In the genomic region with DNA sequence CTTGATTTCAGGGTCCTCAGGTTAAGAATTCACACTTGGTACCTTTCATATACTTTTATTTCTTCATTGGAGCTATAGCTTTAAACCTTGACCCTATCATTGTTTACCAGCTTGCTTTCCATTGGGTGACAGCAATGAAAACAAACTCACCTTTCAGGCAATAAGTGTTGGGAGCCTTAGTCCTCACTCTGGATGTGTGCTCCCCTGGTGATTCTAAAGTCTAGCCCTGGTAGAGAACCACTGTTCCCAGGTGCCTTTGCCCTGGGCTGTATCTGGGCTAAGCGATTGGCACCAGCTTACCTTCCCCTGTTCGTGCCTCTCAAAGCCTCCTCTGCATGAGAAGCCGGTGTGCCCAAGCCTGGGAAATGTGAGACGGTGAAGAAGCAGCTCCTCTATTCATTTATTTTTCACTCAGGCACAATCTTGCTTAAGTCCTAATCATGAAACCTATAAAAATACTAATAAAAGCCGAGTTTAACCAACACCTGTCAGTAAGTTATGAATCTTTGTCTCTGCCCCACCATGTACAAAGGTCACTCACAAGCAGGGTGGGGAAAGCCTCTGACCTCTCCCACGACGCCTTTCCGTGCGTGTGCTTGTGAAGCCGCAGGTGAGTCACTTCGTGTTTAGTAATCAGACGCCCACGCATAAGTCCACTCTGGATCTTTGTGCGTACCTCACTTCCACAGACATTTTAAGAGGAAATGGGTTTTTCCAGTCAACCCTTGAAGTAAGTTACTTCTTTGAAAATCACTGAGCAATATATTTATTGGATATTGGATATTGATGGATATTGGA, we compare ENCODE assay signal across 27 cellular contexts. TPM values are rescaled to one million over a fixed set of nuclear protein-coding genes. Genes with fewer than 3 reads are reported as not detected.
DNase-seq lines count a peak whose midpoint lies in the region; ATAC-seq and TF ChIP-seq lines count a peak whose summit lies in the region.
"Had no signal": no experiment of that assay in that cellular context is flagged by ENCODE, and none has a peak within 500 bp of the region (broad histone marks: within the 10 kb centered on the region; RNA-seq: fewer than 3 reads in every experiment).

No MANE protein-coding gene starts in this region.

- peak overlapping the region; percentile 1 to 65 (median 42) for H3K27ac ChIP-seq in transverse colon
- H3K27ac ChIP-seq: BLaER1, PC-9, right lobe of liver, thyroid gland, VCaP had no signal

- WGBS in transverse colon (ENCODE audit: low coverage in 1 of 2), 2 donors = 49 to 53% methylated on average over 4 to 14 of the region's 14 CpGs

- H3K4me1 ChIP-seq in transverse colon = peaks cover 0 to 9% (median 1%) of the 10 kb centered on the region in 4 donors
- H3K4me1 ChIP-seq: right lobe of liver, thyroid gland had no signal

- intact Hi-C loops in transverse colon (cut with DNase I; ENCODE audit: low total_unique reads) = no loop called here

- in situ Hi-C loops in transverse colon (cut with MboI; ENCODE audit: low pct_ligation_motif_present in 1 of 4, low pct_unique_long_range_greater_than_20kb in 1 of 4, low sequenced_read_pairs in 3 of 4) = no loop called here

- no peaks in the 10 kb centered on the region for H3K27me3 ChIP-seq in transverse colon
- H3K27me3 ChIP-seq: BLaER1, right lobe of liver, thyroid gland had no signal

- no peaks in the 10 kb centered on the region for H3K36me3 ChIP-seq in transverse colon
- H3K36me3 ChIP-seq: BLaER1, right lobe of liver, thyroid gland had no signal

- ATAC-seq in esophagus mucosa = peak; percentile 48
- ATAC-seq in HG03442 (IDR thresholded peaks at IDR 0.05; ENCODE audit: unreplicated experiment) = no peak
- ATAC-seq: activated CD4-positive, alpha-beta T cell treated with anti-CD3 and anti-CD28 coated beads for 36 hours; activated CD8-positive, alpha-beta T cell treated with anti-CD3 and anti-CD28 coated beads for 36 hours; naive thymus-derived CD8-positive, alpha-beta T cell; stimulated activated naive CD8-positive, alpha-beta T cell treated with anti-CD3 and anti-CD28 coated beads, Interleukin-15, amount 100 ng/mL, for 72 hours had no signal

- TF ChIP-seq CTCF in transverse colon (IDR thresholded peaks at IDR 0.05) = no peak

- no peak for TF ChIP-seq POLR2A in transverse colon (IDR thresholded peaks at IDR 0.05)

- H3K9me3 ChIP-seq in transverse colon = no peaks in the 10 kb centered on the region
- H3K9me3 ChIP-seq: right lobe of liver, thyroid gland had no signal

- peak overlapping the region in 1 of 4 donors; percentile 0 for H3K4me3 ChIP-seq in transverse colon
- H3K4me3 ChIP-seq: BLaER1, PC-9, right lobe of liver, thyroid gland had no signal

- DNase-seq in HT-29 (ENCODE audit: low spot score) (peak; percentile 61), SW480 (ENCODE audit: low spot score) (peak; percentile 87), transverse colon (peak; percentile 48), midbrain (lab: John Stamatoyannopoulos, UW) (no peak), NCI-H1105 treated with DMSO at 0.1 percent for 48 hours (lab: John Stamatoyannopoulos, UW) (no peak)
- DNase-seq: activated CD4-positive, alpha-beta T cell treated with anti-CD3 and anti-CD28 coated beads for 36 hours; activated CD8-positive, alpha-beta T cell treated with anti-CD3 and anti-CD28 coated beads for 36 hours; activated naive CD4-positive, alpha-beta T cell treated with anti-CD3 and anti-CD28 coated beads for 36 hours; amniotic stem cell; DMS153; effector CD4-positive, alpha-beta T cell; glutamatergic neuron; islet precursor cell; naive thymus-derived CD8-positive, alpha-beta T cell; NCI-H1105; NCI-H187 treated with DMSO at 0.1 percent for 48 hours; NCI-H2171 treated with DMSO at 0.1 percent for 48 hours; NCI-H510A treated with DMSO at 0.1 percent for 48 hours; PC-9; right lobe of liver; stimulated activated CD4-positive, alpha-beta T cell treated with anti-CD3 and anti-CD28 coated beads, Interleukin-2, amount 100 ng/mL, for 48 hours; stimulated activated naive CD8-positive, alpha-beta T cell treated with anti-CD3 and anti-CD28 coated beads, Interleukin-15, amount 100 ng/mL, for 72 hours; thyroid gland had no signal

- no peak for TF ChIP-seq EP300 in transverse colon (IDR thresholded peaks at IDR 0.05; ENCODE audit: low read depth)

RNA-seq across cellular contexts. Expression of gene ARRDC4, which starts 12.8 kb away (rescaled TPM):
- 3.8 and 5.1 TPM in 2 replicates for total RNA-seq in HT-29 (2014; rRNA removed; shearing (Covaris generic))
- 2.9 TPM for total RNA-seq in esophagus mucosa
- 100 to 1,000 TPM in 1 of 4 donors, 10 to 100 TPM in 3; 35.9 to 188 (median 70.7) TPM for total RNA-seq in transverse colon

Comparison
In these comparisons a context has a peak if more than half of its experiments do, and no peak if none do; other contexts are left out.
1. DNase-seq: peak in HT-29 (single experiment), SW480 (single experiment) and transverse colon (single experiment); none in midbrain (single experiment) and NCI-H1105 treated with DMSO at 0.1 percent for 48 hours (single experiment).